Comparison of ENCODE assay signal across 30 cellular contexts in the genomic region with DNA sequence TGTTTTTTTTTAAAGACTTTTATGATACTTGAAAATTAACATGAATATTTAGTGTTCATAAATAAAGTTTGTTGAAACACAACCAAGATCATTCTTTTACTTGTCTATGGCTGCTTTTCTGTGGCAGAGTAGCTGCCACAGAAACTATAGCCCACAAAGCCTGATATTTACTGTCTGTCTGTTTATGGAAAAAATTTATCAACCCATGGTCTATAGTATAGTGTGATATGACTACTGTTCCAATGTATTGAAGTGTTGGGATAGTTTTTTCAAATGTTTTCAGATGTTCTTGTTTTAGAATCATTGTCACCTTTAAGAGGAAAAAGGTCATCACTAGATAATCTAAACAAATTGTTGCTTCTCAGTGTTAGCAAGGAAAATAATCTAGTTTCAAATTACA.
"Had no signal": no experiment of that assay in that cellular context is flagged by ENCODE, and none has a peak within 500 bp of the region (broad histone marks: within the 10 kb centered on the region; RNA-seq: fewer than 3 reads in every experiment).

No MANE protein-coding gene starts in this region.

- H3K27me3 ChIP-seq: adrenal gland, body of pancreas, brain microvascular endothelial cell, breast epithelium had no signal

- H3K27ac ChIP-seq: adrenal gland, body of pancreas, brain microvascular endothelial cell, breast epithelium, VCaP had no signal

- H3K9me3 ChIP-seq: adrenal gland, body of pancreas, breast epithelium had no signal

- DNase-seq: activated B cell treated with CpG ODN at 0.5 μM for 24 hours; activated CD4-positive, alpha-beta memory T cell treated with anti-CD3 and anti-CD28 coated beads for 36 hours; activated CD4-positive, alpha-beta T cell treated with anti-CD3 and anti-CD28 coated beads for 48 hours; activated CD4-positive, alpha-beta T cell treated with anti-CD3 and anti-CD28 coated beads, Interleukin-2, amount 10 ng/mL, durations not matched to agents 7 days and 5 days; activated CD4-positive, CD25-positive, alpha-beta regulatory T cell treated with anti-CD3 and anti-CD28 coated beads, Interleukin-2, amount 50 U/mL, for 72 hours; activated CD8-positive, alpha-beta memory T cell treated with anti-CD3 and anti-CD28 coated beads, Interleukin-2, amount 50 U/mL, for 4 hours; activated CD8-positive, alpha-beta T cell treated with anti-CD3 and anti-CD28 coated beads for 36 hours; activated effector memory CD4-positive, alpha-beta T cell treated with anti-CD3 and anti-CD28 coated beads, Interleukin-2, amount 50 U/mL, for 16 hours; activated gamma-delta T cell treated with Interleukin-2 at 50 U/mL for 16 hours; activated naive CD4-positive, alpha-beta T cell; activated naive CD4-positive, alpha-beta T cell treated with anti-CD3 and anti-CD28 coated beads for 36 hours; activated naive CD4-positive, alpha-beta T cell treated with anti-CD3 and anti-CD28 coated beads, Interleukin-2, amount 50 U/mL, for 16 hours; activated naive CD8-positive, alpha-beta T cell treated with anti-CD3 and anti-CD28 coated beads, Interleukin-2, amount 10 ng/mL, durations not matched to agents 7 days and 5 days; activated T-cell treated with anti-CD3 and anti-CD28 coated beads for 4 hours; activated T-cell treated with anti-CD3 and anti-CD28 coated beads, Interleukin-2, amount 50 U/mL, for 1 hour; activated T-cell treated with anti-CD3 and anti-CD28 coated beads, Interleukin-2, amount 50 U/mL, for 4 hours; activated T-cell treated with anti-CD3 and anti-CD28 coated beads, Interleukin-2, amount 50 U/mL, for 72 hours; adrenal gland; amniotic stem cell; aorta; body of pancreas; brain microvascular endothelial cell; central memory CD4-positive, alpha-beta T cell; T-cell; T-helper 2 cell; T-helper 9 cell had no signal

- ATAC-seq: activated CD8-positive, alpha-beta T cell treated with anti-CD3 and anti-CD28 coated beads for 36 hours; activated T-cell treated with anti-CD3 and anti-CD28 coated beads, Interleukin-2, amount 50 U/mL, for 4 hours; activated T-helper 17 cell treated with anti-CD3 and anti-CD28 coated beads, Interleukin-2, amount 50 U/mL, for 72 hours; body of pancreas; T-cell had no signal

- H3K4me3 ChIP-seq: adrenal gland, body of pancreas, breast epithelium had no signal

- H3K4me1 ChIP-seq: body of pancreas, breast epithelium had no signal

- FAIRE-seq: TTC549 had no signal
